ENCODE assay signal across 10 cellular contexts in genomic region chr16:17448640-17449638, GRCh38. TPM values are rescaled to one million over a fixed set of nuclear protein-coding genes. Genes with fewer than 3 reads are reported as not detected.
DNase-seq lines count a peak whose midpoint lies in the region; ATAC-seq lines count a peak whose summit lies in the region.
"Had no signal": no experiment of that assay in that cellular context is flagged by ENCODE, and none has a peak within 500 bp of the region (broad histone marks: within the 10 kb centered on the region; RNA-seq: fewer than 3 reads in every experiment).

No MANE protein-coding gene starts in this region.

- no peaks in the 10 kb centered on the region for H4K20me1 ChIP-seq in GM23248 (ENCODE audit: insufficient read depth)

- H3K9me3 ChIP-seq in KOPT-K1 (ENCODE audit: insufficient read depth, low read length, poor library complexity, severe bottlenecking) = no peaks in the 10 kb centered on the region
- no peaks in the 10 kb centered on the region for H3K9me3 ChIP-seq in GM23248 (ENCODE audit: low read depth)

- 71% methylated on average over 15 of the region's 15 CpGs for WGBS in GM23248 (ENCODE audit: low coverage in 1 of 2, low lambda C conversion rate in 2 of 2, missing lambda C conversion rate in 2 of 2), 2 experiments

- no peaks in the 10 kb centered on the region for H3K27me3 ChIP-seq in GM23248 (replicated peaks; ENCODE audit: insufficient read depth)

- H3K4me1 Mint-ChIP-seq in dendritic cell treated with granulocyte-macrophage colony-stimulating factor and Interleukin-4, amounts not matched to agents 40 ng/mL and 50 ng/mL, for 4 days (ENCODE audit: low read depth) = peaks cover 57% of the 10 kb centered on the region

- H3K9ac ChIP-seq in GM23248 = no peak overlapping the region

- no peaks in the 10 kb centered on the region for H3K36me3 ChIP-seq in KOPT-K1 (ENCODE audit: insufficient read depth, low read length)
- no peaks in the 10 kb centered on the region; the same call in 1 of the 2 replicates for H3K36me3 ChIP-seq in GM23248 (ENCODE audit: low read depth)

- intact Hi-C loops in dendritic cell treated with granulocyte-macrophage colony-stimulating factor and Interleukin-4, amounts not matched to agents 40 ng/mL and 50 ng/mL, for 4 days (cut with micrococcal nuclease) = loop anchor here (2.0 kb wide), 1 partner anchor 32 kb away; no protein-coding TSS in a partner anchor

- peaks cover 8% of the 10 kb centered on the region; the same call in 1 of the 2 replicates for H3F3A ChIP-seq in GM23248 (ENCODE audit: insufficient read depth)

- peak overlapping the region; percentile 92 for H3K27ac Mint-ChIP-seq in dendritic cell treated with granulocyte-macrophage colony-stimulating factor and Interleukin-4, amounts not matched to agents 40 ng/mL and 50 ng/mL, for 4 days

- H3K9me3 Mint-ChIP-seq in dendritic cell treated with granulocyte-macrophage colony-stimulating factor and Interleukin-4, amounts not matched to agents 40 ng/mL and 50 ng/mL, for 4 days = peaks cover 3% of the 10 kb centered on the region

- in situ Hi-C loops in GM23248 (cut with MboI) = no loop called here

- H2AFZ ChIP-seq in GM23248 = no peak overlapping the region

- H3K9me2 ChIP-seq in GM23248 (ENCODE audit: insufficient read depth) = no peaks in the 10 kb centered on the region

- no peak overlapping the region for H3K4me3 ChIP-seq in GM23248

- H3K4me1 ChIP-seq in GM23248 (ENCODE audit: insufficient read depth) = 0 out of 2 replicates have a peak, but pooled peaks cover 8% of the 10 kb centered on the region

- no peaks in the 10 kb centered on the region for H3K27me3 Mint-ChIP-seq in dendritic cell treated with granulocyte-macrophage colony-stimulating factor and Interleukin-4, amounts not matched to agents 40 ng/mL and 50 ng/mL, for 4 days

- no peak for ATAC-seq in HG02870 (IDR thresholded peaks at IDR 0.05; ENCODE audit: unreplicated experiment)

- peak; percentile 5 for DNase-seq in T-helper 9 cell
- DNase-seq in stimulated activated CD4-positive, alpha-beta T cell treated with anti-CD3 and anti-CD28 coated beads, Interleukin-4, amount 100 ng/mL, for 24 hours = peak; percentile 21
- no peak for DNase-seq in 8988T
- DNase-seq in HK-2 (ENCODE audit: unreplicated experiment) = no peak
- no peak for DNase-seq in GM23248
- DNase-seq: kidney glomerular epithelial cell, NCI-H1105 treated with DMSO at 0.1 percent for 48 hours had no signal

- peak overlapping the region; percentile 37 for H3K4me3 Mint-ChIP-seq in dendritic cell treated with granulocyte-macrophage colony-stimulating factor and Interleukin-4, amounts not matched to agents 40 ng/mL and 50 ng/mL, for 4 days

- H3K36me3 Mint-ChIP-seq in dendritic cell treated with granulocyte-macrophage colony-stimulating factor and Interleukin-4, amounts not matched to agents 40 ng/mL and 50 ng/mL, for 4 days (ENCODE audit: low read depth) = peaks cover 20% of the 10 kb centered on the region

- peaks cover 97% of the 10 kb centered on the region for H3K79me2 ChIP-seq in GM23248 (ENCODE audit: insufficient read depth)

- no peak overlapping the region for H3K4me2 ChIP-seq in GM23248 (ENCODE audit: unreplicated experiment)

- H3K27ac ChIP-seq in KOPT-K1 (ENCODE audit: low read depth, low read length, poor library complexity, severe bottlenecking) = peak overlapping the region; percentile 15
- no peak overlapping the region for H3K27ac ChIP-seq in GM23248

RNA-seq across cellular contexts. Expression of gene XYLT1, which starts 21.8 kb away (rescaled TPM):
- 26.3 and 26.8 TPM in 2 replicates for total RNA-seq in GM23248 (2014; rRNA removed; shearing (Covaris generic))
- 4.1 and 4.5 TPM in 2 replicates for polyA plus RNA-seq in GM23248 (2016; fragmentation: Nextera tagmentation; extraction: Ambion mirVana)

Comparison
In these comparisons a context has a peak if more than half of its experiments do, and no peak if none do; other contexts are left out.
1. DNase-seq: peak in T-helper 9 cell (single experiment) and stimulated activated CD4-positive, alpha-beta T cell treated with anti-CD3 and anti-CD28 coated beads, Interleukin-4, amount 100 ng/mL, for 24 hours (single experiment); none in 8988T (single experiment), HK-2 (single experiment) and GM23248 (single experiment).